In genomic region chr9:97752274-97752673, GRCh38 we compare ENCODE assay signal across 28 cellular contexts.
"Had no signal": no experiment of that assay in that cellular context is flagged by ENCODE, and none has a peak within 500 bp of the region (broad histone marks: within the 10 kb centered on the region; RNA-seq: fewer than 3 reads in every experiment).

No MANE protein-coding gene starts in this region.

- H3K9me3 ChIP-seq: pancreas, prostate gland, sigmoid colon, upper lobe of right lung had no signal

- H3K4me3 ChIP-seq: pancreas, prostate gland, sigmoid colon, upper lobe of right lung had no signal

- H3K4me3 Mint-ChIP-seq: activated naive CD4-positive, alpha-beta T cell treated with anti-CD3 and anti-CD28 coated beads, Interleukin-2, amount 10 ng/mL, durations not matched to agents 7 days and 5 days; activated naive CD8-positive, alpha-beta T cell treated with anti-CD3 and anti-CD28 coated beads, Interleukin-2, amount 10 ng/mL, durations not matched to agents 7 days and 5 days; activated T-cell treated with anti-CD3 and anti-CD28 coated beads, Interleukin-2, amount 50 U/mL, for 24 hours; memory B cell; naive thymus-derived CD4-positive, alpha-beta T cell; stimulated activated memory B cell treated with anti-CD40 and anti-IgM and Interleukin-4, amounts not matched to agents 10 μg/mL and 1 μg/mL and 100 μg/mL, for 72 hours; stimulated activated naive CD8-positive, alpha-beta T cell treated with anti-CD3 and anti-CD28 coated beads, Interleukin-15, amount 100 ng/mL, for 72 hours; T-helper 17 cell had no signal

- H3K27ac ChIP-seq: brain microvascular endothelial cell, pancreas, prostate gland, sigmoid colon, upper lobe of right lung, WERI-Rb-1 had no signal

- DNase-seq: activated CD4-positive, alpha-beta T cell treated with anti-CD3 and anti-CD28 coated beads for 48 hours; activated CD4-positive, alpha-beta T cell treated with anti-CD3 and anti-CD28 coated beads, Interleukin-2, amount 50 U/mL, for 48 hours; activated CD8-positive, alpha-beta memory T cell treated with anti-CD3 and anti-CD28 coated beads, Interleukin-2, amount 50 U/mL, for 48 hours; activated gamma-delta T cell; activated naive CD4-positive, alpha-beta T cell treated with anti-CD3 and anti-CD28 coated beads, Interleukin-2, amount 10 ng/mL, durations not matched to agents 7 days and 5 days; activated naive CD8-positive, alpha-beta T cell treated with anti-CD3 and anti-CD28 coated beads, Interleukin-2, amount 10 ng/mL, durations not matched to agents 7 days and 5 days; activated T-cell treated with anti-CD3 and anti-CD28 coated beads, Interleukin-2, amount 50 U/mL, for 24 hours; brain microvascular endothelial cell; central memory CD4-positive, alpha-beta T cell; glutamatergic neuron; kidney; left colon; midbrain; naive thymus-derived CD4-positive, alpha-beta T cell; pancreas; sigmoid colon; stimulated activated CD4-positive, alpha-beta T cell treated with anti-CD3 and anti-CD28 coated beads, Interleukin-4, amount 100 ng/mL, for 4 hours; stimulated activated CD8-positive, alpha-beta memory T cell treated with anti-CD3 and anti-CD28 coated beads, Interleukin-4, amount 100 ng/mL, for 48 hours; stimulated activated naive CD8-positive, alpha-beta T cell treated with anti-CD3 and anti-CD28 coated beads, Interleukin-15, amount 100 ng/mL, for 72 hours; substantia nigra; T-helper 17 cell; T1000; upper lobe of right lung; WERI-Rb-1 had no signal

- H3K4me1 ChIP-seq: pancreas, prostate gland, sigmoid colon, upper lobe of right lung had no signal

- H3K27me3 ChIP-seq: pancreas, sigmoid colon, upper lobe of right lung had no signal

- H3K4me1 Mint-ChIP-seq: activated naive CD4-positive, alpha-beta T cell treated with anti-CD3 and anti-CD28 coated beads, Interleukin-2, amount 10 ng/mL, durations not matched to agents 7 days and 5 days; activated naive CD8-positive, alpha-beta T cell treated with anti-CD3 and anti-CD28 coated beads, Interleukin-2, amount 10 ng/mL, durations not matched to agents 7 days and 5 days; memory B cell; naive thymus-derived CD4-positive, alpha-beta T cell; stimulated activated memory B cell treated with anti-CD40 and anti-IgM and Interleukin-4, amounts not matched to agents 10 μg/mL and 1 μg/mL and 100 μg/mL, for 72 hours; stimulated activated naive CD8-positive, alpha-beta T cell treated with anti-CD3 and anti-CD28 coated beads, Interleukin-15, amount 100 ng/mL, for 72 hours; T-helper 17 cell had no signal

- H3K27ac Mint-ChIP-seq: activated naive CD4-positive, alpha-beta T cell treated with anti-CD3 and anti-CD28 coated beads, Interleukin-2, amount 10 ng/mL, durations not matched to agents 7 days and 5 days; activated naive CD8-positive, alpha-beta T cell treated with anti-CD3 and anti-CD28 coated beads, Interleukin-2, amount 10 ng/mL, durations not matched to agents 7 days and 5 days; activated T-cell treated with anti-CD3 and anti-CD28 coated beads, Interleukin-2, amount 50 U/mL, for 24 hours; memory B cell; naive thymus-derived CD4-positive, alpha-beta T cell; stimulated activated memory B cell treated with anti-CD40 and anti-IgM and Interleukin-4, amounts not matched to agents 10 μg/mL and 1 μg/mL and 100 μg/mL, for 72 hours; stimulated activated naive CD8-positive, alpha-beta T cell treated with anti-CD3 and anti-CD28 coated beads, Interleukin-15, amount 100 ng/mL, for 72 hours; T-helper 17 cell had no signal

- H3K36me3 Mint-ChIP-seq: activated naive CD4-positive, alpha-beta T cell treated with anti-CD3 and anti-CD28 coated beads, Interleukin-2, amount 10 ng/mL, durations not matched to agents 7 days and 5 days; activated naive CD8-positive, alpha-beta T cell treated with anti-CD3 and anti-CD28 coated beads, Interleukin-2, amount 10 ng/mL, durations not matched to agents 7 days and 5 days; memory B cell; naive thymus-derived CD4-positive, alpha-beta T cell; stimulated activated memory B cell treated with anti-CD40 and anti-IgM and Interleukin-4, amounts not matched to agents 10 μg/mL and 1 μg/mL and 100 μg/mL, for 72 hours had no signal

- ATAC-seq: activated CD4-positive, CD25-positive, alpha-beta regulatory T cell treated with anti-CD3 and anti-CD28 coated beads, Interleukin-2, amount 50 U/mL, for 24 hours; naive thymus-derived CD4-positive, alpha-beta T cell; pancreas; stimulated activated memory B cell treated with anti-CD40 and anti-IgM and Interleukin-4, amounts not matched to agents 10 μg/mL and 1 μg/mL and 100 μg/mL, for 72 hours; stimulated activated naive CD8-positive, alpha-beta T cell treated with anti-CD3 and anti-CD28 coated beads, Interleukin-15, amount 100 ng/mL, for 72 hours; T-helper 17 cell; upper lobe of right lung had no signal

- H3K36me3 ChIP-seq: brain microvascular endothelial cell, pancreas, prostate gland, sigmoid colon, upper lobe of right lung, WERI-Rb-1 had no signal

- H3K9me3 Mint-ChIP-seq: activated naive CD4-positive, alpha-beta T cell treated with anti-CD3 and anti-CD28 coated beads, Interleukin-2, amount 10 ng/mL, durations not matched to agents 7 days and 5 days; activated naive CD8-positive, alpha-beta T cell treated with anti-CD3 and anti-CD28 coated beads, Interleukin-2, amount 10 ng/mL, durations not matched to agents 7 days and 5 days; activated T-cell treated with anti-CD3 and anti-CD28 coated beads, Interleukin-2, amount 50 U/mL, for 24 hours; stimulated activated memory B cell treated with anti-CD40 and anti-IgM and Interleukin-4, amounts not matched to agents 10 μg/mL and 1 μg/mL and 100 μg/mL, for 72 hours; stimulated activated naive CD8-positive, alpha-beta T cell treated with anti-CD3 and anti-CD28 coated beads, Interleukin-15, amount 100 ng/mL, for 72 hours had no signal
